ENCODE assay signal across 18 cellular contexts in genomic region chr3:21117397-21117796, GRCh38.
DNase-seq lines count a peak whose midpoint lies in the region; ATAC-seq and TF ChIP-seq lines count a peak whose summit lies in the region.
"Had no signal": no experiment of that assay in that cellular context is flagged by ENCODE, and none has a peak within 500 bp of the region (broad histone marks: within the 10 kb centered on the region; RNA-seq: fewer than 3 reads in every experiment).

No MANE protein-coding gene starts in this region.

- H3K9me3 ChIP-seq in lung (ENCODE audit: control insufficient read depth in 2 of 2, insufficient read depth in 1 of 2, low read length in 1 of 2) = peaks cover under 1 to 5% of the 10 kb centered on the region in 2 donors
- H3K9me3 ChIP-seq in HAP-1 = no peaks in the 10 kb centered on the region
- H3K9me3 ChIP-seq: SJSA1 had no signal

- no peak overlapping the region for H3K27ac ChIP-seq in lung (ENCODE audit: low read depth in 1 of 2, low read length in 1 of 2)
- H3K27ac ChIP-seq: A549, SJSA1 had no signal

- in situ Hi-C loops in HAP-1 (cut with MboI; ENCODE audit: low sequenced_read_pairs) = no loop called here

- DNase-seq in HPDE6-E6E7 (ENCODE audit: extremely low spot score) (peak; percentile 4), NCI-H226 (peak; percentile 33), epithelial cell of esophagus (ENCODE audit: low read depth) (peak; percentile 87), lung (ENCODE audit: low spot score) (no peak), SIG-M5 (lab: John Stamatoyannopoulos, UW) (no peak), HAP-1 (ENCODE audit: low spot score in 2 of 2) (no peak)
- DNase-seq in activated CD8-positive, alpha-beta memory T cell treated with anti-CD3 and anti-CD28 coated beads for 24 hours = no peak
- DNase-seq: DND-41, Kasumi-1, NCI-H1092 treated with DMSO at 0.1 percent for 48 hours, NCI-H1436 treated with DMSO at 0.1 percent for 48 hours, NCI-H1930, NCI-H446, NCI-H526, OCI-M1 had no signal

- peak; percentile 21 for TF ChIP-seq CTCF in epithelial cell of esophagus (IDR thresholded peaks at IDR 0.05; ENCODE audit: insufficient read depth, low read depth, low read length, missing control alignments)
- TF ChIP-seq CTCF in lung (IDR thresholded peaks at IDR 0.05; ENCODE audit: control extremely low read depth, extremely low read depth) = no peak

- peak; percentile 11 for ATAC-seq in lung (ENCODE audit: insufficient read depth, low FRiP score)
- no peak for ATAC-seq in GM18520 (IDR thresholded peaks at IDR 0.05; ENCODE audit: unreplicated experiment)
- ATAC-seq: A549 had no signal

- no peak overlapping the region for H3K4me3 ChIP-seq in epithelial cell of esophagus (ENCODE audit: low read length)
- no peak overlapping the region for H3K4me3 ChIP-seq in lung
- no peak overlapping the region for H3K4me3 ChIP-seq in HAP-1
- H3K4me3 ChIP-seq: A549, SJSA1 had no signal

- H3K27me3 ChIP-seq in lung (ENCODE audit: control insufficient read depth, insufficient read depth) (no peaks in the 10 kb centered on the region), HAP-1 (ENCODE audit: low read depth) (no peaks in the 10 kb centered on the region)
- H3K27me3 ChIP-seq: SJSA1 had no signal

- 69 to 85% methylated on average over 2 of the region's 2 CpGs for WGBS in lung, 2 donors

- no peaks in the 10 kb centered on the region for H3K36me3 ChIP-seq in lung (ENCODE audit: control insufficient read depth in 2 of 2, insufficient read depth in 2 of 2, low read length in 2 of 2)
- H3K36me3 ChIP-seq in HAP-1 (replicated peaks) = no peaks in the 10 kb centered on the region
- H3K36me3 ChIP-seq: SJSA1 had no signal

- H3K4me1 ChIP-seq in lung (ENCODE audit: control insufficient read depth in 2 of 2, insufficient read depth in 2 of 2, low read length in 2 of 2) (peaks cover 0 to 4% of the 10 kb centered on the region in 2 donors), HAP-1 (no peaks in the 10 kb centered on the region)
- H3K4me1 ChIP-seq: A549, SJSA1 had no signal

Comparison
In these comparisons a context has a peak if more than half of its experiments do, and no peak if none do; other contexts are left out.
1. DNase-seq: peak in HPDE6-E6E7 (single experiment), NCI-H226 (single experiment) and epithelial cell of esophagus (single experiment); none in lung (single experiment), activated CD8-positive, alpha-beta memory T cell treated with anti-CD3 and anti-CD28 coated beads for 24 hours (single experiment), SIG-M5 (single experiment) and HAP-1 (0 of 2).